1 cellular context compared by ENCODE assay signal in genomic region chr17:67374329-67375053, GRCh38.
TF ChIP-seq lines count a peak whose summit lies in the region.

No MANE protein-coding gene starts in this region.

TF ChIP-seq in HepG2, 621 proteins besides CTCF, POLR2A, EP300 and RAD21 (continued from another document):
- TF ChIP-seq ZNF335 (CRISPR knock-in tag; IDR thresholded peaks at IDR 0.05) = peak; percentile 91; the same call in 1 of the 2 replicates
- TF ChIP-seq GATAD1 (CRISPR knock-in tag; IDR thresholded peaks at IDR 0.05) = peak; percentile 33; the same call in 1 of the 2 replicates
- TF ChIP-seq ZBTB7B (CRISPR knock-in tag; IDR thresholded peaks at IDR 0.05) = 0 out of 2 replicates have a peak, but pooled peaks have one; percentile 55
- no peak; the same call in 1 of the 2 replicates for TF ChIP-seq SMAD3 (CRISPR knock-in tag; IDR thresholded peaks at IDR 0.05)
- TF ChIP-seq PITX1 (CRISPR knock-in tag; IDR thresholded peaks at IDR 0.05) = peak; percentile 70; the same call in 1 of the 2 replicates
TF ChIP-seq in HepG2: peak in this region for 69.
